In genomic region chr11:23732026-23732425, GRCh38 we compare ENCODE assay signal across 21 cellular contexts.
A peak's percentile ranks its signal among the peaks of the same experiment; 100 is the strongest.
DNase-seq lines count a peak whose midpoint lies in the region; ATAC-seq and TF ChIP-seq lines count a peak whose summit lies in the region.
"Had no signal": no experiment of that assay in that cellular context is flagged by ENCODE, and none has a peak within 500 bp of the region (broad histone marks: within the 10 kb centered on the region; RNA-seq: fewer than 3 reads in every experiment).

No MANE protein-coding gene starts in this region.

- in situ Hi-C loops in ACHN (cut with HindIII; ENCODE audit: low pct_ligation_motif_present, low pct_unique_long_range_greater_than_20kb, low sequenced_read_pairs): no loop called here

- TF ChIP-seq CTCF in Caco-2 (IDR thresholded peaks at IDR 0.05; ENCODE audit: insufficient read depth in 1 of 2, low read depth in 1 of 2, low read length in 1 of 2, severe bottlenecking in 1 of 2, unreplicated experiment in 1 of 2) (no peak), endodermal cell (conservative IDR thresholded peaks at IDR 0.05) (no peak), osteoblast (IDR thresholded peaks at IDR 0.05; ENCODE audit: extremely low read depth, low read depth, low read length) (no peak), dorsolateral prefrontal cortex (IDR thresholded peaks at IDR 0.05 in 54 of 56, conservative IDR thresholded peaks at IDR 0.05 in 2 of 56; ENCODE audit: low read depth in 1 of 56, partially characterized antibody in 56 of 56) (no peak)

- H3K4me2 ChIP-seq in osteoblast (ENCODE audit: insufficient read depth, low read length): peak overlapping the region; percentile 43

- H3K4me3 ChIP-seq in Caco-2 (ENCODE audit: low read depth, low read length) (no peak overlapping the region), endodermal cell (ENCODE audit: low read length) (no peak overlapping the region), osteoblast (ENCODE audit: insufficient read depth, low read length) (no peak overlapping the region), dorsolateral prefrontal cortex (no peak overlapping the region)
- H3K4me3 ChIP-seq: heart right ventricle, stomach, upper lobe of left lung had no signal

- H3K4me1 Mint-ChIP-seq in Caco-2 (ENCODE audit: low read depth, unreplicated experiment) (no peaks in the 10 kb centered on the region), endodermal cell (peaks cover 10% of the 10 kb centered on the region)

- H3K4me1 ChIP-seq in Caco-2 (no peaks in the 10 kb centered on the region), endodermal cell (ENCODE audit: control insufficient read depth, insufficient read depth, low read length) (no peaks in the 10 kb centered on the region), osteoblast (ENCODE audit: insufficient read depth, low read length) (no peaks in the 10 kb centered on the region)
- H3K4me1 ChIP-seq: heart right ventricle, stomach, upper lobe of left lung had no signal

- no peak overlapping the region for H3K4me3 Mint-ChIP-seq in Caco-2 (ENCODE audit: unreplicated experiment)
- H3K4me3 Mint-ChIP-seq in endodermal cell: no peak overlapping the region
- H3K4me3 Mint-ChIP-seq: effector memory CD8-positive, alpha-beta T cell; nephron progenitor cell; T-helper 2 cell treated with Interferon-gamma antibody and Interleukin-4, amounts not matched to agents 5 μg/mL and 100 μg/mL, for 36 hours had no signal

- CTCF ChIA-PET in Caco-2 (lab: Charles Lee): no interaction called here

- H3K36me3 ChIP-seq in Caco-2 (ENCODE audit: control insufficient read depth, insufficient read depth, low read length) (no peaks in the 10 kb centered on the region), endodermal cell (ENCODE audit: control insufficient read depth, insufficient read depth, low read length) (no peaks in the 10 kb centered on the region), osteoblast (ENCODE audit: insufficient read depth, low read length) (no peaks in the 10 kb centered on the region)
- H3K36me3 ChIP-seq: heart right ventricle, stomach, upper lobe of left lung had no signal

- no peaks in the 10 kb centered on the region for H3K36me3 Mint-ChIP-seq in Caco-2 (ENCODE audit: insufficient read depth, unreplicated experiment)
- peaks cover 3% of the 10 kb centered on the region for H3K36me3 Mint-ChIP-seq in endodermal cell (ENCODE audit: low read depth)

- H3K9me3 ChIP-seq in Caco-2 (no peaks in the 10 kb centered on the region), endodermal cell (ENCODE audit: control insufficient read depth, low read length) (no peaks in the 10 kb centered on the region), osteoblast (ENCODE audit: low read depth, low read length) (no peaks in the 10 kb centered on the region)

- H3K79me2 ChIP-seq in osteoblast (ENCODE audit: insufficient read depth, low read length): no peaks in the 10 kb centered on the region

- H3K9me3 Mint-ChIP-seq in Caco-2 (ENCODE audit: unreplicated experiment): no peaks in the 10 kb centered on the region
- H3K9me3 Mint-ChIP-seq in endodermal cell: peaks cover 7% of the 10 kb centered on the region

- H3K27me3 ChIP-seq in Caco-2 (replicated peaks; ENCODE audit: control insufficient read depth, insufficient read depth, low read length) (no peaks in the 10 kb centered on the region), endodermal cell (ENCODE audit: control insufficient read depth, insufficient read depth, low read length, poor library complexity, severe bottlenecking) (no peaks in the 10 kb centered on the region), osteoblast (ENCODE audit: insufficient read depth, low read length) (no peaks in the 10 kb centered on the region), dorsolateral prefrontal cortex (no peaks in the 10 kb centered on the region)
- H3K27me3 ChIP-seq: heart right ventricle, stomach, upper lobe of left lung had no signal

- WGBS in endodermal cell (ENCODE audit: insufficient coverage in 1 of 2, insufficient read length in 1 of 2), 2 experiments: 81 to 89% methylated on average over 3 to 7 of the region's 7 CpGs

- intact Hi-C loops in Caco-2 (cut with micrococcal nuclease; ENCODE audit: unreplicated experiment) (no loop called here), dorsolateral prefrontal cortex (cut with DNase I) (no loop called here)

- H4K20me1 ChIP-seq in osteoblast (ENCODE audit: insufficient read depth, low read length): no peaks in the 10 kb centered on the region

- BruUV-seq in Caco-2 (replicated peaks; lab: Mats Ljungman, UMichigan): no TSS peak

- no peak overlapping the region for H3K9ac ChIP-seq in endodermal cell (ENCODE audit: extremely low read depth, low read length, poor library complexity, severe bottlenecking)

- H2AFZ ChIP-seq in osteoblast (ENCODE audit: low read length): peak overlapping the region; percentile 72

- H3K27me3 Mint-ChIP-seq in Caco-2 (ENCODE audit: insufficient read depth, unreplicated experiment) (no peaks in the 10 kb centered on the region), endodermal cell (ENCODE audit: insufficient read depth) (no peaks in the 10 kb centered on the region)
- H3K27me3 Mint-ChIP-seq: effector memory CD8-positive, alpha-beta T cell had no signal

- H3K27ac Mint-ChIP-seq in Caco-2 (ENCODE audit: unreplicated experiment) (no peak overlapping the region), endodermal cell (peak overlapping the region; percentile 36)
- H3K27ac Mint-ChIP-seq: activated T-helper 2 cell treated with anti-CD3 and anti-CD28 coated beads, Interferon-gamma antibody, Interleukin-2, Interleukin-4, amounts not matched to agents 10 μg/mL and 5 μg/mL and 100 μg/mL, durations not matched to agents 14 hours and 24 hours and 36 hours; effector memory CD8-positive, alpha-beta T cell; nephron progenitor cell; T-helper 2 cell treated with Interferon-gamma antibody and Interleukin-4, amounts not matched to agents 5 μg/mL and 100 μg/mL, for 36 hours had no signal

- POLR2A ChIA-PET in Caco-2 (lab: Charles Lee): no interaction called here

- DNase-seq in Caco-2: peak; percentile 7 to 37
- DNase-seq in NCI-H226: peak; percentile 38
- no peak for DNase-seq in endodermal cell
- DNase-seq in osteoblast (ENCODE audit: insufficient read length, low spot score, missing footprints): peak; percentile 75
- DNase-seq in ACHN: no peak
- no peak for DNase-seq in dorsolateral prefrontal cortex
- DNase-seq in stimulated activated CD4-positive, alpha-beta T cell treated with anti-CD3 and anti-CD28 coated beads, Interleukin-4, amount 100 ng/mL, for 1 hour: no peak
- DNase-seq: effector memory CD8-positive, alpha-beta T cell; heart right ventricle; kidney glomerular epithelial cell; midbrain; NCI-H1436; NCI-H82; nephron progenitor cell; PC-3; stimulated activated CD4-positive, alpha-beta T cell treated with anti-CD3 and anti-CD28 coated beads, Interleukin-1b, Interleukin-23, amount 100 ng/mL, for 48 hours; stomach; upper lobe of left lung had no signal

- H3K27ac ChIP-seq in endodermal cell (ENCODE audit: low read depth, low read length): no peak overlapping the region
- no peak overlapping the region for H3K27ac ChIP-seq in osteoblast (ENCODE audit: low read depth, low read length)
- H3K27ac ChIP-seq in dorsolateral prefrontal cortex: no peak overlapping the region
- H3K27ac ChIP-seq: heart right ventricle, stomach, upper lobe of left lung had no signal

- no peak for ATAC-seq in GM21529 (IDR thresholded peaks at IDR 0.05; ENCODE audit: unreplicated experiment)
- ATAC-seq: effector memory CD8-positive, alpha-beta T cell; heart right ventricle; PC-3 had no signal

Comparison
In these comparisons a context has a peak if more than half of its experiments do, and no peak if none do; other contexts are left out.
1. DNase-seq: peak in Caco-2 (2 of 2), NCI-H226 (single experiment) and osteoblast (single experiment); none in endodermal cell (single experiment), ACHN (single experiment), dorsolateral prefrontal cortex (0 of 10) and stimulated activated CD4-positive, alpha-beta T cell treated with anti-CD3 and anti-CD28 coated beads, Interleukin-4, amount 100 ng/mL, for 1 hour (single experiment).